Comparison of ENCODE assay signal across 7 cellular contexts in genomic region chr6:33428891-33429744, GRCh38. TPM values are rescaled to one million over a fixed set of nuclear protein-coding genes. Genes with fewer than 3 reads are reported as not detected.
DNase-seq lines count a peak whose midpoint lies in the region; ATAC-seq, FAIRE-seq and TF ChIP-seq lines count a peak whose summit lies in the region.
"Had no signal": no experiment of that assay in that cellular context is flagged by ENCODE, and none has a peak within 500 bp of the region (broad histone marks: within the 10 kb centered on the region; RNA-seq: fewer than 3 reads in every experiment).

No MANE protein-coding gene starts in this region.

- no peak overlapping the region for H4K8ac ChIP-seq in H1 (ENCODE audit: extremely low read depth, insufficient read depth, low read length)

- no peak for TF ChIP-seq RAD21 in H1 (IDR thresholded peaks at IDR 0.05 in 1 of 2, conservative IDR thresholded peaks at IDR 0.05 in 1 of 2; ENCODE audit: low read depth in 2 of 2, low read length in 2 of 2)

- H4K91ac ChIP-seq in H1 (replicated peaks; ENCODE audit: insufficient read length, low read length): peak overlapping the region; percentile 94

- peak overlapping the region; percentile 65; the same call in 1 of the 2 replicates for H2BK12ac ChIP-seq in H1 (ENCODE audit: low read depth, low read length)

- peak overlapping the region; percentile 38; the same call in 1 of the 2 replicates for H2BK20ac ChIP-seq in H1 (ENCODE audit: low read length)

- peak overlapping the region in 2 of 4 experiments; percentile 58 to 62; a peak in 3 of 8 replicates for H3K4me3 ChIP-seq in H1 (ENCODE audit: extremely low read depth in 1 of 4, insufficient read depth in 2 of 4, low read depth in 3 of 4, low read length in 4 of 4)

- ATAC-seq in stimulated activated naive CD8-positive, alpha-beta T cell treated with anti-CD3 and anti-CD28 coated beads, Interleukin-15, amount 100 ng/mL, for 72 hours: no peak
- ATAC-seq in GM21737 (IDR thresholded peaks at IDR 0.05; ENCODE audit: unreplicated experiment): no peak

- peak overlapping the region; percentile 92; the same call in 1 of the 2 replicates for H2BK5ac ChIP-seq in H1 (ENCODE audit: low read depth, low read length)

- H3K27me3 Mint-ChIP-seq in T-helper 1 cell treated with Interleukin-12 subunit alpha and Interleukin-12 subunit beta and Interleukin-4 antibody, amounts not matched to agents 30 μg/mL and 1 μg/mL, for 36 hours (ENCODE audit: low read depth): no peaks in the 10 kb centered on the region
- no peaks in the 10 kb centered on the region for H3K27me3 Mint-ChIP-seq in stimulated activated naive CD8-positive, alpha-beta T cell treated with anti-CD3 and anti-CD28 coated beads, Interleukin-15, amount 100 ng/mL, for 72 hours

- H3K9me3 Mint-ChIP-seq in T-helper 1 cell treated with Interleukin-12 subunit alpha and Interleukin-12 subunit beta and Interleukin-4 antibody, amounts not matched to agents 30 μg/mL and 1 μg/mL, for 36 hours: no peaks in the 10 kb centered on the region
- peaks cover 0 to 1% of the 10 kb centered on the region in 2 donors for H3K9me3 Mint-ChIP-seq in stimulated activated naive CD8-positive, alpha-beta T cell treated with anti-CD3 and anti-CD28 coated beads, Interleukin-15, amount 100 ng/mL, for 72 hours

- H3K4me1 Mint-ChIP-seq in T-helper 1 cell treated with Interleukin-12 subunit alpha and Interleukin-12 subunit beta and Interleukin-4 antibody, amounts not matched to agents 30 μg/mL and 1 μg/mL, for 36 hours (ENCODE audit: low read depth): peaks cover 63% of the 10 kb centered on the region
- H3K4me1 Mint-ChIP-seq in stimulated activated naive CD8-positive, alpha-beta T cell treated with anti-CD3 and anti-CD28 coated beads, Interleukin-15, amount 100 ng/mL, for 72 hours: peaks cover 78% of the 10 kb centered on the region

- H3K27ac Mint-ChIP-seq in T-helper 1 cell treated with Interleukin-12 subunit alpha and Interleukin-12 subunit beta and Interleukin-4 antibody, amounts not matched to agents 30 μg/mL and 1 μg/mL, for 36 hours: peak overlapping the region; percentile 46
- peak overlapping the region; percentile 7 to 73 for H3K27ac Mint-ChIP-seq in stimulated activated naive CD8-positive, alpha-beta T cell treated with anti-CD3 and anti-CD28 coated beads, Interleukin-15, amount 100 ng/mL, for 72 hours

- TF ChIP-seq CTCF in H1 (IDR thresholded peaks at IDR 0.05; ENCODE audit: control extremely low read depth in 1 of 3, insufficient read depth in 1 of 3, low read depth in 1 of 3, low read length in 3 of 3): no peak

- no peak for TF ChIP-seq EP300 in H1 (IDR thresholded peaks at IDR 0.05; ENCODE audit: borderline replicate concordance in 1 of 2, low read depth in 2 of 2, low read length in 2 of 2)

- no peak overlapping the region for H2AFZ ChIP-seq in H1 (ENCODE audit: low read length)

- no peaks in the 10 kb centered on the region for H3K9me3 ChIP-seq in H1 (ENCODE audit: insufficient read depth in 2 of 2, low read depth in 1 of 2, low read length in 1 of 2)

- peak overlapping the region; percentile 83 to 91 for H3K4me2 ChIP-seq in H1 (ENCODE audit: insufficient read depth in 1 of 2, low read depth in 2 of 2, low read length in 2 of 2)

- H4K20me1 ChIP-seq in H1 (replicated peaks in 1 of 2; ENCODE audit: control insufficient read depth in 1 of 2, insufficient read depth in 2 of 2, low read length in 2 of 2): peaks cover 0 to 12% of the 10 kb centered on the region in 2 experiments

- H2BK120ac ChIP-seq in H1 (replicated peaks; ENCODE audit: low read depth, low read length): no peak overlapping the region

- H3K4me1 ChIP-seq in H1 (replicated peaks in 1 of 4; ENCODE audit: control insufficient read depth in 3 of 4, insufficient read depth in 4 of 4, low read length in 3 of 4): peaks cover 15 to 52% (median 29%) of the 10 kb centered on the region in 4 experiments

- H3K56ac ChIP-seq in H1 (replicated peaks; ENCODE audit: insufficient read length, low read depth, low read length): peak overlapping the region; percentile 43

- TF ChIP-seq POLR2A in H1 (IDR thresholded peaks at IDR 0.05; ENCODE audit: control extremely low read depth in 1 of 2, low read depth in 2 of 2, low read length in 2 of 2): no peak

- no peak overlapping the region for H3K23ac ChIP-seq in H1 (ENCODE audit: insufficient read length)

- FAIRE-seq in H1 (lab: Jason Lieb, UNC): no peak

- H3K23me2 ChIP-seq in H1 (ENCODE audit: low read depth, low read length): peaks cover 39% of the 10 kb centered on the region

- H3K4ac ChIP-seq in H1 (replicated peaks; ENCODE audit: insufficient read length, low read depth, low read length): no peak overlapping the region

- H3K27me3 ChIP-seq in H1 (replicated peaks in 1 of 4; ENCODE audit: control insufficient read depth in 3 of 4, extremely low read depth in 1 of 4, insufficient read depth in 3 of 4, low read length in 3 of 4): no peaks in the 10 kb centered on the region

- peaks cover 0 to 4% (median 0%) of the 10 kb centered on the region in 4 experiments; a peak in 2 of 8 replicates for H3K36me3 ChIP-seq in H1 (ENCODE audit: control insufficient read depth in 2 of 4, insufficient read depth in 4 of 4, low read length in 3 of 4)

- H4K5ac ChIP-seq in H1 (ENCODE audit: insufficient read length, low read depth, low read length): no peak overlapping the region

- H3K36me3 Mint-ChIP-seq in T-helper 1 cell treated with Interleukin-12 subunit alpha and Interleukin-12 subunit beta and Interleukin-4 antibody, amounts not matched to agents 30 μg/mL and 1 μg/mL, for 36 hours (ENCODE audit: low read depth): peaks cover 10% of the 10 kb centered on the region

- whole genome bisulfite sequencing in H1 (ENCODE audit: extremely low coverage in 1 of 2, insufficient coverage in 1 of 2, insufficient read length in 1 of 2, insufficient replicate concordance in 2 of 2, low coverage in 1 of 2, low lambda C conversion rate in 2 of 2, missing lambda C conversion rate in 1 of 2), 2 experiments: 89% methylated on average over 4 of the region's 4 CpGs; no CpG with 5 or more reads in 1 of the 2 experiments

- H3K79me2 ChIP-seq in H1 (ENCODE audit: control insufficient read depth in 1 of 2, insufficient read depth in 2 of 2, low read length in 2 of 2): peaks cover 13 to 64% of the 10 kb centered on the region in 2 experiments

- H3K4me3 Mint-ChIP-seq in T-helper 1 cell treated with Interleukin-12 subunit alpha and Interleukin-12 subunit beta and Interleukin-4 antibody, amounts not matched to agents 30 μg/mL and 1 μg/mL, for 36 hours: peak overlapping the region; percentile 82
- H3K4me3 Mint-ChIP-seq in stimulated activated naive CD8-positive, alpha-beta T cell treated with anti-CD3 and anti-CD28 coated beads, Interleukin-15, amount 100 ng/mL, for 72 hours: peak overlapping the region; percentile 80 to 83

- DNase-seq in T-helper 1 cell (no peak), H1 (ENCODE audit: low read depth in 1 of 2, low spot score in 2 of 2) (no peak), HPDE6-E6E7 (ENCODE audit: extremely low spot score) (no peak)
- no peak for DNase-seq in stimulated activated naive CD8-positive, alpha-beta T cell treated with anti-CD3 and anti-CD28 coated beads, Interleukin-15, amount 100 ng/mL, for 72 hours
- DNase-seq: SIG-M5 had no signal

- peaks cover 17% of the 10 kb centered on the region for H3K79me1 ChIP-seq in H1 (ENCODE audit: low read depth, low read length)

- peak overlapping the region; percentile 79; the same call in 1 of the 2 replicates for H2AK5ac ChIP-seq in H1 (ENCODE audit: low read depth, low read length)

- POLR2A ChIA-PET in H1 (lab: Charles Lee; ENCODE audit: partially characterized antibody): interaction anchor here (0.5 to 14.8 kb wide), 7 partner anchors 10 to 130 kb away, joined by 3 to 381 read pairs (median 24); partner anchors contain the start of genes CUTA, PHF1, RGL2 and SYNGAP1

- H3K9ac ChIP-seq in H1 (replicated peaks in 1 of 4; ENCODE audit: extremely low read depth in 1 of 4, low read depth in 3 of 4, low read length in 3 of 4): no peak overlapping the region

- no peak overlapping the region for H3K14ac ChIP-seq in H1 (ENCODE audit: insufficient read length)

- H2BK15ac ChIP-seq in H1 (ENCODE audit: low read length): peak overlapping the region; percentile 100

- H3K27ac ChIP-seq in H1 (ENCODE audit: low read depth, low read length): no peak overlapping the region

- H3K18ac ChIP-seq in H1 (ENCODE audit: extremely low read depth, low read length): 0 out of 2 replicates have a peak overlapping the region, but pooled peaks have one; percentile 5

- CTCF ChIA-PET in H1 (lab: Charles Lee; ENCODE audit: partially characterized antibody): interaction anchor here (0.6 to 4.1 kb wide), 6 partner anchors 12 to 189 kb away, joined by 3 to 22 read pairs (median 4); no protein-coding TSS in a partner anchor

RNA-seq across cellular contexts. Expression of gene SYNGAP1, which starts 9.3 kb away (rescaled TPM):
- total RNA-seq in H1 (2021; fragmentation: NEBNext Ultra II Directional; extraction: Animal tissue kit (Norgen Biotek cat#: 25700)): 101 and 109 TPM in 2 replicates
- polyA plus RNA-seq in H1 (2011; rRNA removed): 31.0 and 66.9 TPM in 2 replicates
- 35.6 TPM for polyA plus RNA-seq in H1 (2011; cell fraction: cytosol; rRNA removed)
- polyA plus RNA-seq in H1 (2011; cell fraction: nucleus; rRNA removed): 445 TPM
- 130 to 242 TPM (median 155 TPM) in 4 replicates for polyA plus RNA-seq in H1 (2012, experiment 1 of 2)
- polyA plus RNA-seq in H1 (2012, experiment 2 of 2): 34.0 TPM
- 54.0 TPM for polyA plus RNA-seq in H1 (2013, experiment 1 of 2)
- 61.4 TPM for polyA plus RNA-seq in H1 (2013, experiment 2 of 2)
- polyA minus RNA-seq in H1 (2011; rRNA and poly(A)+ RNA removed): 34.2 and 41.9 TPM in 2 replicates
- 25.0 TPM for polyA minus RNA-seq in H1 (2011; cell fraction: cytosol; rRNA and poly(A)+ RNA removed)
- polyA minus RNA-seq in H1 (2011; cell fraction: nucleus; rRNA and poly(A)+ RNA removed): 79.5 TPM

RNA-seq across cellular contexts. Expression of gene CUTA, which starts 11.2 kb away (rescaled TPM):
- total RNA-seq in H1 (2021; fragmentation: NEBNext Ultra II Directional; extraction: Animal tissue kit (Norgen Biotek cat#: 25700)): 297 and 315 TPM in 2 replicates
- polyA plus RNA-seq in H1 (2011; rRNA removed): 460 and 671 TPM in 2 replicates
- polyA plus RNA-seq in H1 (2011; cell fraction: cytosol; rRNA removed): 337 TPM
- polyA plus RNA-seq in H1 (2011; cell fraction: nucleus; rRNA removed): 468 TPM
- polyA plus RNA-seq in H1 (2012, experiment 1 of 2): 398 to 459 TPM (median 420 TPM) in 4 replicates
- 679 TPM for polyA plus RNA-seq in H1 (2012, experiment 2 of 2)
- polyA plus RNA-seq in H1 (2013, experiment 1 of 2): 486 TPM
- 464 TPM for polyA plus RNA-seq in H1 (2013, experiment 2 of 2)
- polyA minus RNA-seq in H1 (2011; rRNA and poly(A)+ RNA removed): 124 and 127 TPM in 2 replicates
- polyA minus RNA-seq in H1 (2011; cell fraction: cytosol; rRNA and poly(A)+ RNA removed): 103 TPM
- 92.0 TPM for polyA minus RNA-seq in H1 (2011; cell fraction: nucleus; rRNA and poly(A)+ RNA removed)

RNA-seq across cellular contexts. Expression of gene PHF1, which starts 18.3 kb away (rescaled TPM):
- 45.4 and 47.3 TPM in 2 replicates for total RNA-seq in H1 (2021; fragmentation: NEBNext Ultra II Directional; extraction: Animal tissue kit (Norgen Biotek cat#: 25700))
- polyA plus RNA-seq in H1 (2011; rRNA removed): 78.6 and 109 TPM in 2 replicates
- 65.5 TPM for polyA plus RNA-seq in H1 (2011; cell fraction: cytosol; rRNA removed)
- 507 TPM for polyA plus RNA-seq in H1 (2011; cell fraction: nucleus; rRNA removed)
- polyA plus RNA-seq in H1 (2012, experiment 1 of 2): 56.3 to 75.9 TPM (median 63.4 TPM) in 4 replicates
- 55.0 TPM for polyA plus RNA-seq in H1 (2012, experiment 2 of 2)
- 46.2 TPM for polyA plus RNA-seq in H1 (2013, experiment 1 of 2)
- polyA plus RNA-seq in H1 (2013, experiment 2 of 2): 40.2 TPM
- polyA minus RNA-seq in H1 (2011; rRNA and poly(A)+ RNA removed): 17.8 and 27.1 TPM in 2 replicates
- 11.4 TPM for polyA minus RNA-seq in H1 (2011; cell fraction: cytosol; rRNA and poly(A)+ RNA removed)
- 27.5 TPM for polyA minus RNA-seq in H1 (2011; cell fraction: nucleus; rRNA and poly(A)+ RNA removed)

RNA-seq across cellular contexts. Expression of gene ZBTB9, which starts 25.3 kb away (rescaled TPM):
- 20.2 and 25.0 TPM in 2 replicates for total RNA-seq in H1 (2021; fragmentation: NEBNext Ultra II Directional; extraction: Animal tissue kit (Norgen Biotek cat#: 25700))
- 15.1 and 16.9 TPM in 2 replicates for polyA plus RNA-seq in H1 (2011; rRNA removed)
- polyA plus RNA-seq in H1 (2011; cell fraction: cytosol; rRNA removed): 17.9 TPM
- 54.7 TPM for polyA plus RNA-seq in H1 (2011; cell fraction: nucleus; rRNA removed)
- polyA plus RNA-seq in H1 (2012, experiment 1 of 2): 28.1 to 36.7 TPM (median 31.7 TPM) in 4 replicates
- polyA plus RNA-seq in H1 (2012, experiment 2 of 2): 23.3 TPM
- polyA plus RNA-seq in H1 (2013, experiment 1 of 2): 12.5 TPM
- 13.7 TPM for polyA plus RNA-seq in H1 (2013, experiment 2 of 2)
- 24.1 and 24.3 TPM in 2 replicates for polyA minus RNA-seq in H1 (2011; rRNA and poly(A)+ RNA removed)
- polyA minus RNA-seq in H1 (2011; cell fraction: cytosol; rRNA and poly(A)+ RNA removed): 17.0 TPM
- 9.4 TPM for polyA minus RNA-seq in H1 (2011; cell fraction: nucleus; rRNA and poly(A)+ RNA removed)

RNA-seq across cellular contexts. Expression of gene KIFC1, which starts 37.5 kb away (rescaled TPM):
- 64.3 and 69.3 TPM in 2 replicates for total RNA-seq in H1 (2021; fragmentation: NEBNext Ultra II Directional; extraction: Animal tissue kit (Norgen Biotek cat#: 25700))
- 46.6 and 60.9 TPM in 2 replicates for polyA plus RNA-seq in H1 (2011; rRNA removed)
- polyA plus RNA-seq in H1 (2011; cell fraction: cytosol; rRNA removed): 68.7 TPM
- polyA plus RNA-seq in H1 (2011; cell fraction: nucleus; rRNA removed): 85.7 TPM
- 57.7 to 66.0 TPM (median 62.9 TPM) in 4 replicates for polyA plus RNA-seq in H1 (2012, experiment 1 of 2)
- 42.3 TPM for polyA plus RNA-seq in H1 (2012, experiment 2 of 2)
- 45.5 TPM for polyA plus RNA-seq in H1 (2013, experiment 1 of 2)
- polyA plus RNA-seq in H1 (2013, experiment 2 of 2): 44.5 TPM
- polyA minus RNA-seq in H1 (2011; rRNA and poly(A)+ RNA removed): 47.9 and 58.8 TPM in 2 replicates
- 40.5 TPM for polyA minus RNA-seq in H1 (2011; cell fraction: cytosol; rRNA and poly(A)+ RNA removed)
- polyA minus RNA-seq in H1 (2011; cell fraction: nucleus; rRNA and poly(A)+ RNA removed): 41.0 TPM
